In the genomic region with DNA sequence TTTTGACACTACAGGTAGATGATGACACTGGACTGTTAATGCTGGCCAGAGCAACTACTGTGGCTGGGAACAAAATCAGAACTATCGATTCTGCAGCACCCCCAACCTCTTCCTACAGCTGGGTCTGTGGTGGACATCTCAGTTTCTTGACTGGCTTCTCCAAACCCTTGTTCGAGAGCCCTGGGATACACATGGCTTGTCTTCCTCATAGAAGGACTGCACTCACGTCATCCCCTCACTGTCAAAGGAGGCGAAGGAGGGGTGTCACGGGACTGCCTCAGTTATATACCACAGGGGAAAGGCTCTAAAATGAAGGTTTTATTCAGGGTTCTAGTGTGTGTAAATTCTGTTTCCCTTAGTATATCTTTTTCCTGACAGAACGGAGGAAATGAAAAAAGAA, we compare ENCODE assay signal across 22 cellular contexts. TPM values are rescaled to one million over a fixed set of nuclear protein-coding genes. Genes with fewer than 3 reads are reported as not detected.
A peak's percentile ranks its signal among the peaks of the same experiment; 100 is the strongest.
DNase-seq lines count a peak whose midpoint lies in the region; ATAC-seq, FAIRE-seq and TF ChIP-seq lines count a peak whose summit lies in the region.
"Had no signal": no experiment of that assay in that cellular context is flagged by ENCODE, and none has a peak within 500 bp of the region (broad histone marks: within the 10 kb centered on the region; RNA-seq: fewer than 3 reads in every experiment).

No MANE protein-coding gene starts in this region.

- TF ChIP-seq CTCF in cardiac muscle cell (IDR thresholded peaks at IDR 0.05; ENCODE audit: low read depth, low read length) (no peak), left ventricle myocardium inferior (IDR thresholded peaks at IDR 0.05; ENCODE audit: borderline replicate concordance) (no peak)

- H3K4me3 ChIP-seq in cardiac muscle cell = no peak overlapping the region
- no peak overlapping the region for H3K4me3 ChIP-seq in left ventricle myocardium inferior
- no peak overlapping the region for H3K4me3 ChIP-seq in rectal smooth muscle tissue (ENCODE audit: low read length)
- H3K4me3 ChIP-seq in aorta (ENCODE audit: low read length in 2 of 2) = no peak overlapping the region
- H3K4me3 ChIP-seq: colonic mucosa had no signal

- H3K36me3 ChIP-seq in cardiac muscle cell (peaks cover 18% of the 10 kb centered on the region), left ventricle myocardium inferior (peaks cover 34% of the 10 kb centered on the region), rectal smooth muscle tissue (ENCODE audit: control insufficient read depth, insufficient read depth, low read length) (no peaks in the 10 kb centered on the region), aorta (ENCODE audit: control insufficient read depth in 1 of 2, insufficient read depth in 2 of 2, low read length in 1 of 2) (no peaks in the 10 kb centered on the region)
- H3K36me3 ChIP-seq: colonic mucosa had no signal

- no peak for TF ChIP-seq POLR2A in GM12892 (IDR thresholded peaks at IDR 0.05; ENCODE audit: low read depth, low read length)

- H3K27ac ChIP-seq in cardiac muscle cell (peak overlapping the region; percentile 52), left ventricle myocardium inferior (replicated peaks) (peak overlapping the region; percentile 83), rectal smooth muscle tissue (ENCODE audit: low read depth, low read length) (peak overlapping the region; percentile 70), aorta (ENCODE audit: low read depth in 1 of 2, low read length in 2 of 2) (peak overlapping the region; percentile 70 to 89)
- H3K27ac ChIP-seq: colonic mucosa, epithelial cell of prostate, KMS-11 had no signal

- DNase-seq in cardiac muscle cell (ENCODE audit: low read depth in 1 of 2, low spot score in 1 of 2) = no peak
- DNase-seq in cardiac septum (ENCODE audit: low spot score) = no peak
- no peak for DNase-seq in left ventricle myocardium inferior
- no peak for DNase-seq in aorta
- no peak for DNase-seq in GM12892 (ENCODE audit: insufficient read length)
- no peak for DNase-seq in NCI-H2196 (lab: John Stamatoyannopoulos, UW; ENCODE audit: unreplicated experiment)
- DNase-seq: activated gamma-delta T cell treated with Interleukin-2 at 50 U/mL for 16 hours; colonic mucosa; DMS53; glutamatergic neuron; H7; immature natural killer cell; mesendoderm; NCI-H1048; NCI-H2081 treated with DMSO at 0.1 percent for 48 hours; NCI-H526 treated with DMSO at 0.1 percent for 48 hours; PC-3; stimulated activated CD4-positive, alpha-beta T cell treated with anti-CD3 and anti-CD28 coated beads, Interleukin-2, amount 100 ng/mL, for 24 hours had no signal

- intact Hi-C loops in cardiac septum (cut with DNase I) (no loop called here), left ventricle myocardium inferior (cut with micrococcal nuclease) (no loop called here), aorta (cut with DNase I) (loop anchor here in 1 of 2 donors (10.0 kb wide), 1 partner anchor 359 kb away; no protein-coding TSS in a partner anchor)

- H3K9me3 ChIP-seq in cardiac muscle cell (ENCODE audit: low read depth) (no peaks in the 10 kb centered on the region), left ventricle myocardium inferior (replicated peaks) (peaks cover 8% of the 10 kb centered on the region), aorta (ENCODE audit: control insufficient read depth, low read length) (no peaks in the 10 kb centered on the region)
- H3K9me3 ChIP-seq: colonic mucosa had no signal

- peak; percentile 19 for ATAC-seq in aorta (ENCODE audit: low FRiP score)
- no peak for ATAC-seq in HG02623 (IDR thresholded peaks at IDR 0.05; ENCODE audit: unreplicated experiment)
- ATAC-seq: PC-3 had no signal

- 76 to 81% methylated on average over 6 of the region's 6 CpGs for WGBS in aorta, 2 donors

- H3K27me3 ChIP-seq in cardiac muscle cell (no peaks in the 10 kb centered on the region), left ventricle myocardium inferior (ENCODE audit: low read depth) (no peaks in the 10 kb centered on the region), rectal smooth muscle tissue (ENCODE audit: control insufficient read depth, insufficient read depth, low read length) (no peaks in the 10 kb centered on the region), aorta (ENCODE audit: control insufficient read depth in 1 of 2, insufficient read depth in 2 of 2, low read length in 1 of 2) (no peaks in the 10 kb centered on the region)
- H3K27me3 ChIP-seq: colonic mucosa had no signal

- no peak for FAIRE-seq in GM12892 (lab: Jason Lieb, UNC)

- no peak overlapping the region for H3K9ac ChIP-seq in rectal smooth muscle tissue (ENCODE audit: low read length)
- H3K9ac ChIP-seq: KMS-11 had no signal

- H3K4me1 ChIP-seq in cardiac muscle cell (ENCODE audit: low read depth) (peaks cover 58% of the 10 kb centered on the region), left ventricle myocardium inferior (peaks cover 94% of the 10 kb centered on the region), rectal smooth muscle tissue (ENCODE audit: control insufficient read depth, insufficient read depth, low read length) (peaks cover 56% of the 10 kb centered on the region), aorta (ENCODE audit: control insufficient read depth in 1 of 2, insufficient read depth in 2 of 2, low read length in 2 of 2) (peaks cover 3 to 8% of the 10 kb centered on the region in 2 donors)
- H3K4me1 ChIP-seq: colonic mucosa had no signal

RNA-seq across cellular contexts. Expression of gene PITPNB, which starts 44.9 kb away (rescaled TPM):
- total RNA-seq in cardiac muscle cell = 50.1 and 73.2 TPM in 2 replicates
- polyA plus RNA-seq in cardiac muscle cell = 131 and 194 TPM in 2 replicates
- 69.2 TPM for total RNA-seq in cardiac septum
- total RNA-seq in left ventricle myocardium inferior = 60.0 TPM
- total RNA-seq in aorta = 100 to 1,000 TPM; 130 to 162 TPM
- polyA plus RNA-seq in aorta = 10 to 100 TPM; 50.7 to 73.3 TPM
- 52.9 TPM for polyA plus RNA-seq in GM12892 (2012; ENCODE audit: missing spikeins)
